In genomic region chr9:81686614-81687520, GRCh38 we compare ENCODE assay signal across 8 cellular contexts. TPM values are rescaled to one million over a fixed set of nuclear protein-coding genes. Genes with fewer than 3 reads are reported as not detected.
DNase-seq lines count a peak whose midpoint lies in the region; ATAC-seq and TF ChIP-seq lines count a peak whose summit lies in the region.

No MANE protein-coding gene starts in this region.

- peaks cover 0 to 14% (median 0%) of the 10 kb centered on the region in 9 donors for H3K36me3 ChIP-seq in heart left ventricle

- peak overlapping the region; percentile 62 to 80 (median 70) for H3K4me3 ChIP-seq in heart left ventricle

- H3K27ac ChIP-seq in heart left ventricle = peak overlapping the region; percentile 73 to 91 (median 81)

- peak; percentile 41 to 91 (median 72) for TF ChIP-seq CTCF in heart left ventricle (IDR thresholded peaks at IDR 0.05)

- DNase-seq in GM04504 (ENCODE audit: low read depth) = peak; percentile 57
- DNase-seq in HT1080 (ENCODE audit: low read depth) = peak; percentile 81
- DNase-seq in NCI-H82 (lab: John Stamatoyannopoulos, UW) = peak; percentile 90
- peak in 54 of 56 donors; percentile 8 to 86 (median 66) for DNase-seq in amygdala (lab: John Stamatoyannopoulos, UW)
- DNase-seq in heart left ventricle = peak; percentile 84 to 88 (median 85)
- DNase-seq in nucleus accumbens (lab: John Stamatoyannopoulos, UW) = peak in 55 of 56 donors; percentile 19 to 89 (median 67)

- TF ChIP-seq POLR2A in heart left ventricle (IDR thresholded peaks at IDR 0.05) = no peak

- no peaks in the 10 kb centered on the region for H3K9me3 ChIP-seq in heart left ventricle

- intact Hi-C loops in heart left ventricle (cut with DNase I) = loop anchor here (1.0 to 10.0 kb wide), 12 partner anchors 75 to 808 kb away; no protein-coding TSS in a partner anchor

- ATAC-seq in heart left ventricle = peak in 3 of 4 donors; percentile 47 to 55 (median 51)
- no peak for ATAC-seq in HG02763 (IDR thresholded peaks at IDR 0.05; ENCODE audit: unreplicated experiment)
- ATAC-seq in GM18498 (IDR thresholded peaks at IDR 0.05; ENCODE audit: unreplicated experiment) = no peak

- peaks cover 0 to 7% (median 0%) of the 10 kb centered on the region in 9 donors for H3K27me3 ChIP-seq in heart left ventricle

- H3K4me1 ChIP-seq in heart left ventricle = peaks cover 0 to 56% (median 26%) of the 10 kb centered on the region in 12 donors

- 4 to 5% (median 5%) methylated on average over 32 to 36 of the region's 36 CpGs for WGBS in heart left ventricle, 4 donors

RNA-seq across cellular contexts. Expression of gene TLE1, which starts 2.5 kb away (rescaled TPM):
- total RNA-seq in HT1080 (2014; rRNA removed; shearing (Covaris generic)) = 34.3 and 53.7 TPM in 2 replicates
- polyA plus RNA-seq in HT1080 (2015; cell fraction: cytosol; rRNA removed) = 32.8 and 33.0 TPM in 2 replicates
- polyA plus RNA-seq in HT1080 (2015; cell fraction: nucleus; rRNA removed) = 37.2 and 37.3 TPM in 2 replicates
- 10 to 100 TPM in 5 of 9 donors, 1 to 10 TPM in 4; 6.2 to 25.4 (median 12.0) TPM for total RNA-seq in heart left ventricle
- 1 to 10 TPM; 7.9 to 9.6 TPM for polyA plus RNA-seq in heart left ventricle

Comparison
In these comparisons a context has a peak if more than half of its experiments do, and no peak if none do; other contexts are left out.
1. ATAC-seq: peak in heart left ventricle (3 of 4); none in HG02763 (single experiment) and GM18498 (single experiment).
2. Peak in every context shown above with its lines, with median percentiles within 50 percentile points of each other: DNase-seq.